4 cellular contexts compared by ENCODE assay signal in genomic region chr5:42734531-42735058, GRCh38. TPM values are rescaled to one million over a fixed set of nuclear protein-coding genes. Genes with fewer than 3 reads are reported as not detected.
"Had no signal": no experiment of that assay in that cellular context is flagged by ENCODE, and none has a peak within 500 bp of the region (broad histone marks: within the 10 kb centered on the region; RNA-seq: fewer than 3 reads in every experiment).

No MANE protein-coding gene starts in this region.

RNA-seq across cellular contexts. Expression of gene CCDC152, which starts 22.0 kb away (rescaled TPM):
- total RNA-seq: HT1080, MCF 10A, OCI-LY7, PC-3 had no signal
